8 cellular contexts compared by ENCODE assay signal in the genomic region with DNA sequence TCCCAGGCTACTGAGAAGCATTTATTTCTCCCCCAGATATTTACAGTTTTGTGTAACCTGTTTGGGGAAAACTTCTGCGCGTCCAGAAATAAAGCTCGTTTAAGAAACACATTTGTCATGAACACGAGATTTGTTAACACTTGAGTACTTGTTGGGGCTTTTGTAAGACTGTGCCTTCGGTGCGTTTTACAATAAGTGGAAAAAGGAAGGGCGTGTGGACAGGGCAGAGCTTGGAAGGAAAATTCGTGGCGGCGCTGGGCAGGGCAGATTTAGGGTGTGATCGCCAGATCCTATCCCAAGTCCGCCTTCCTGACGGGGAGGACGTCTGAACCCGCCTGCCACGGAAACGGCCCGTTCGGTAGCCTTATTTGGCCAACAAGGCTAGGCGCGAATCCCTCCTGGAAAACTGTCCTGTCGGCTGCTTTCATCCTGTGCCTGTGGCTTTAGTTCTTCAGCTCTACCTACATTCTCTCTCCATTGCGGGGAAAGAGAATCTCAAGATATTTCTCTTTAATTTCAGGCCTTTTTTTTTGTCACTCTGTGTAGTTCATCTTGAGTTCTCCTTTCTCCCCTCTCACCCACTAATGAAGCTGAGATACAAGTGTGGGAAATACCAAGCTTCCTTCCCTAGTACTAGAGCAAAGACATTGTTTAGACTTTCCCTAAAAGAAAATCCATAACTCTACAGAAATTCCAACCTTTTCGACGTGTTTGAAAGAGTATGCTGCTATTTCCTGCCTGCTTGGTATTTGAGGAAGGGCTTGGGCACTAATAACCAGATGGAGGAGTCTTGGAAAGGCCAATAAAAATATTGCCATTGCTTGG. TPM values are rescaled to one million over a fixed set of nuclear protein-coding genes. Genes with fewer than 3 reads are reported as not detected.
DNase-seq lines count a peak whose midpoint lies in the region; ATAC-seq and TF ChIP-seq lines count a peak whose summit lies in the region.

No MANE protein-coding gene starts in this region.

- H3K9me3 ChIP-seq in WERI-Rb-1 (ENCODE audit: severe bottlenecking) (no peaks in the 10 kb centered on the region), liver (ENCODE audit: control insufficient read depth in 4 of 4, low read length in 3 of 4) (no peaks in the 10 kb centered on the region)

- peak; percentile 10 for ATAC-seq in GM19455 (IDR thresholded peaks at IDR 0.05; ENCODE audit: unreplicated experiment)

- H3K9ac ChIP-seq in liver (ENCODE audit: low read depth in 1 of 2, low read length in 2 of 2): peak overlapping the region; percentile 99

- H3K4me1 ChIP-seq in liver (ENCODE audit: control insufficient read depth in 4 of 4, insufficient read depth in 4 of 4, low read length in 3 of 4): peaks cover 9 to 39% (median 18%) of the 10 kb centered on the region in 4 donors

- H3K27ac ChIP-seq in WERI-Rb-1 (peak overlapping the region; percentile 83), liver (ENCODE audit: low read depth in 1 of 2, low read length in 2 of 2) (peak overlapping the region; percentile 87 to 96)

- H3K4me3 ChIP-seq in WERI-Rb-1 (ENCODE audit: low read depth, low read length) (peak overlapping the region; percentile 65), liver (ENCODE audit: low read depth in 1 of 3, low read length in 3 of 3) (peak overlapping the region; percentile 68 to 100 (median 95))

- H3K27me3 ChIP-seq in WERI-Rb-1 (ENCODE audit: insufficient read depth, low read depth, severe bottlenecking) (no peaks in the 10 kb centered on the region), liver (ENCODE audit: control insufficient read depth in 4 of 4, insufficient read depth in 4 of 4, low read length in 3 of 4) (no peaks in the 10 kb centered on the region)

- TF ChIP-seq CTCF in WERI-Rb-1 (IDR thresholded peaks at IDR 0.05; ENCODE audit: low read depth, low read length) (no peak), liver (IDR thresholded peaks at IDR 0.05; ENCODE audit: low read depth, low read length, missing input control) (no peak)

- DNase-seq in CMK (ENCODE audit: low read depth) (peak; percentile 45), LHCN-M2 (ENCODE audit: low read depth) (peak; percentile 82), WERI-Rb-1 (peak; percentile 73), ecto neural progenitor cell (ENCODE audit: low spot score) (peak; percentile 81), NCI-H2081 treated with DMSO at 0.1 percent for 48 hours (lab: John Stamatoyannopoulos, UW) (no peak)
- peak; percentile 17 for DNase-seq in stimulated activated CD4-positive, alpha-beta T cell treated with anti-CD3 and anti-CD28 coated beads, Interleukin-4, amount 100 ng/mL, for 24 hours

- TF ChIP-seq RAD21 in liver (IDR thresholded peaks at IDR 0.05): peak; percentile 25 to 58

- peaks cover 8% of the 10 kb centered on the region for H3K36me3 ChIP-seq in WERI-Rb-1
- H3K36me3 ChIP-seq in liver (ENCODE audit: control insufficient read depth in 4 of 4, insufficient read depth in 3 of 4, low read depth in 1 of 4, low read length in 3 of 4): peaks cover 0 to 9% (median 1%) of the 10 kb centered on the region in 4 donors

- WGBS in liver: 2% methylated on average over 25 of the region's 25 CpGs

TF ChIP-seq in liver, 16 proteins besides CTCF, POLR2A, EP300 and RAD21:
- peak; percentile 49 for TF ChIP-seq NR2F2 (IDR thresholded peaks at IDR 0.05)
- TF ChIP-seq GABPA (IDR thresholded peaks at IDR 0.05 in 1 of 2, conservative IDR thresholded peaks at IDR 0.05 in 1 of 2): no peak
- TF ChIP-seq, protein P1, sequence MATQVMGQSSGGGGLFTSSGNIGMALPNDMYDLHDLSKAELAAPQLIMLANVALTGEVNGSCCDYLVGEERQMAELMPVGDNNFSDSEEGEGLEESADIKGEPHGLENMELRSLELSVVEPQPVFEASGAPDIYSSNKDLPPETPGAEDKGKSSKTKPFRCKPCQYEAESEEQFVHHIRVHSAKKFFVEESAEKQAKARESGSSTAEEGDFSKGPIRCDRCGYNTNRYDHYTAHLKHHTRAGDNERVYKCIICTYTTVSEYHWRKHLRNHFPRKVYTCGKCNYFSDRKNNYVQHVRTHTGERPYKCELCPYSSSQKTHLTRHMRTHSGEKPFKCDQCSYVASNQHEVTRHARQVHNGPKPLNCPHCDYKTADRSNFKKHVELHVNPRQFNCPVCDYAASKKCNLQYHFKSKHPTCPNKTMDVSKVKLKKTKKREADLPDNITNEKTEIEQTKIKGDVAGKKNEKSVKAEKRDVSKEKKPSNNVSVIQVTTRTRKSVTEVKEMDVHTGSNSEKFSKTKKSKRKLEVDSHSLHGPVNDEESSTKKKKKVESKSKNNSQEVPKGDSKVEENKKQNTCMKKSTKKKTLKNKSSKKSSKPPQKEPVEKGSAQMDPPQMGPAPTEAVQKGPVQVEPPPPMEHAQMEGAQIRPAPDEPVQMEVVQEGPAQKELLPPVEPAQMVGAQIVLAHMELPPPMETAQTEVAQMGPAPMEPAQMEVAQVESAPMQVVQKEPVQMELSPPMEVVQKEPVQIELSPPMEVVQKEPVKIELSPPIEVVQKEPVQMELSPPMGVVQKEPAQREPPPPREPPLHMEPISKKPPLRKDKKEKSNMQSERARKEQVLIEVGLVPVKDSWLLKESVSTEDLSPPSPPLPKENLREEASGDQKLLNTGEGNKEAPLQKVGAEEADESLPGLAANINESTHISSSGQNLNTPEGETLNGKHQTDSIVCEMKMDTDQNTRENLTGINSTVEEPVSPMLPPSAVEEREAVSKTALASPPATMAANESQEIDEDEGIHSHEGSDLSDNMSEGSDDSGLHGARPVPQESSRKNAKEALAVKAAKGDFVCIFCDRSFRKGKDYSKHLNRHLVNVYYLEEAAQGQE (IDR thresholded peaks at IDR 0.05): peak; percentile 75
- TF ChIP-seq, protein P2, sequence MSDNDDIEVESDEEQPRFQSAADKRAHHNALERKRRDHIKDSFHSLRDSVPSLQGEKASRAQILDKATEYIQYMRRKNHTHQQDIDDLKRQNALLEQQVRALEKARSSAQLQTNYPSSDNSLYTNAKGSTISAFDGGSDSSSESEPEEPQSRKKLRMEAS (IDR thresholded peaks at IDR 0.05): peak; percentile 17
- TF ChIP-seq TAF1 (conservative IDR thresholded peaks at IDR 0.05): peak; percentile 91
- no peak for TF ChIP-seq HNF4G (IDR thresholded peaks at IDR 0.05)
- TF ChIP-seq YY1 (IDR thresholded peaks at IDR 0.05): peak; percentile 80
- TF ChIP-seq, protein P3, sequence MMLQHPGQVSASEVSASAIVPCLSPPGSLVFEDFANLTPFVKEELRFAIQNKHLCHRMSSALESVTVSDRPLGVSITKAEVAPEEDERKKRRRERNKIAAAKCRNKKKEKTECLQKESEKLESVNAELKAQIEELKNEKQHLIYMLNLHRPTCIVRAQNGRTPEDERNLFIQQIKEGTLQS (IDR thresholded peaks at IDR 0.05): no peak
- TF ChIP-seq SP1 (IDR thresholded peaks at IDR 0.05): peak; percentile 64
- peak; percentile 63 to 85 for TF ChIP-seq RXRA (IDR thresholded peaks at IDR 0.05)
- TF ChIP-seq EGR1 (IDR thresholded peaks at IDR 0.05; ENCODE audit: low read depth in 2 of 2): no peak
- peak in 1 of 2 donors; percentile 8 for TF ChIP-seq JUND (IDR thresholded peaks at IDR 0.05)
- TF ChIP-seq, protein P4, sequence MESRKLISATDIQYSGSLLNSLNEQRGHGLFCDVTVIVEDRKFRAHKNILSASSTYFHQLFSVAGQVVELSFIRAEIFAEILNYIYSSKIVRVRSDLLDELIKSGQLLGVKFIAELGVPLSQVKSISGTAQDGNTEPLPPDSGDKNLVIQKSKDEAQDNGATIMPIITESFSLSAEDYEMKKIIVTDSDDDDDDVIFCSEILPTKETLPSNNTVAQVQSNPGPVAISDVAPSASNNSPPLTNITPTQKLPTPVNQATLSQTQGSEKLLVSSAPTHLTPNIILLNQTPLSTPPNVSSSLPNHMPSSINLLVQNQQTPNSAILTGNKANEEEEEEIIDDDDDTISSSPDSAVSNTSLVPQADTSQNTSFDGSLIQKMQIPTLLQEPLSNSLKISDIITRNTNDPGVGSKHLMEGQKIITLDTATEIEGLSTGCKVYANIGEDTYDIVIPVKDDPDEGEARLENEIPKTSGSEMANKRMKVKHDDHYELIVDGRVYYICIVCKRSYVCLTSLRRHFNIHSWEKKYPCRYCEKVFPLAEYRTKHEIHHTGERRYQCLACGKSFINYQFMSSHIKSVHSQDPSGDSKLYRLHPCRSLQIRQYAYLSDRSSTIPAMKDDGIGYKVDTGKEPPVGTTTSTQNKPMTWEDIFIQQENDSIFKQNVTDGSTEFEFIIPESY (IDR thresholded peaks at IDR 0.05): no peak
- TF ChIP-seq FOXA2 (IDR thresholded peaks at IDR 0.05): no peak
- no peak for TF ChIP-seq FOXA1 (IDR thresholded peaks at IDR 0.05)
- TF ChIP-seq HNF4A (conservative IDR thresholded peaks at IDR 0.05): peak; percentile 48 to 58

RNA-seq across cellular contexts. Expression of a gene that starts 0.9 kb away (rescaled TPM):
- total RNA-seq in LHCN-M2 (2014; rRNA removed) (63.6 and 73.1 TPM in 2 replicates), liver (100 to 1,000 TPM in 1 of 2 donors, 10 to 100 TPM in 1; 43.9 to 114 TPM)
- polyA plus RNA-seq in LHCN-M2 (2012): 40.1 TPM
- 10 to 100 TPM; 19.1 to 91.7 TPM for polyA plus RNA-seq in liver
